8 cellular contexts compared by ENCODE assay signal in genomic region chr2:189440947-189441708, GRCh38. TPM values are rescaled to one million over a fixed set of nuclear protein-coding genes. Genes with fewer than 3 reads are reported as not detected.
A peak's percentile ranks its signal among the peaks of the same experiment; 100 is the strongest.
DNase-seq lines count a peak whose midpoint lies in the region; ATAC-seq and TF ChIP-seq lines count a peak whose summit lies in the region.

Gene WDR75 (plus strand): TSS chr2:189441474. CDS start chr2:189441493, 19 bp downstream.

- no peak within 1 kb of the TSS for H3K27ac Mint-ChIP-seq in activated T-helper 17 cell treated with anti-CD3 and anti-CD28 coated beads, Interleukin-2, amount 50 U/mL, for 72 hours
- peak within 1 kb of the TSS in 8 of 9 donors; percentile 97 to 100 (median 100) for H3K27ac Mint-ChIP-seq in naive thymus-derived CD4-positive, alpha-beta T cell
- peak within 1 kb of the TSS; percentile 100 for H3K27ac Mint-ChIP-seq in stimulated activated naive B cell treated with anti-CD40 and anti-IgM and Interleukin-4, amounts not matched to agents 10 μg/mL and 1 μg/mL and 100 μg/mL, for 72 hours

- intact Hi-C loops in naive thymus-derived CD4-positive, alpha-beta T cell (cut with micrococcal nuclease), result loop anchor here (1.0 to 10.0 kb wide), 18 partner anchors 137 to 1581 kb away; partner anchors contain the start of genes ASNSD1 (in 2 of the 2), ORMDL1 (in 2 of the 2), OSGEPL1 (in 2 of the 2) and PMS1 (in 2 of the 2)

- H3K36me3 Mint-ChIP-seq in activated T-helper 17 cell treated with anti-CD3 and anti-CD28 coated beads, Interleukin-2, amount 50 U/mL, for 72 hours (ENCODE audit: low read depth), result peaks cover 13% of the 10 kb centered on the region
- peaks cover 0 to 2% (median 0%) of the 10 kb centered on the region in 5 donors for H3K36me3 Mint-ChIP-seq in naive thymus-derived CD4-positive, alpha-beta T cell
- peaks cover 2 to 5% of the 10 kb centered on the region in 2 donors for H3K36me3 Mint-ChIP-seq in stimulated activated naive B cell treated with anti-CD40 and anti-IgM and Interleukin-4, amounts not matched to agents 10 μg/mL and 1 μg/mL and 100 μg/mL, for 72 hours

- no peaks in the 10 kb centered on the region for H3K9me3 ChIP-seq in fibroblast of lung (ENCODE audit: control insufficient read depth, insufficient read depth, low read depth, low read length)
- H3K9me3 ChIP-seq in naive thymus-derived CD4-positive, alpha-beta T cell (ENCODE audit: control insufficient read depth in 2 of 3, low read length in 3 of 3), result no peaks in the 10 kb centered on the region

- POLR2A ChIA-PET in RWPE1 (lab: Yijun Ruan, JAX; ENCODE audit: low non-redundant PET), result interaction anchor here (0.6 kb wide), 1 partner anchor 12 kb away, joined by 3 read pairs; no protein-coding TSS in a partner anchor
- POLR2A ChIA-PET in naive thymus-derived CD4-positive, alpha-beta T cell (lab: Charles Lee), result interaction anchor here (0.6 to 3.4 kb wide), 14 partner anchors 10 to 966 kb away, joined by 3 to 17 read pairs (median 4); partner anchors contain the start of genes ASNSD1, ORMDL1, OSGEPL1 and PMS1

- peak within 1 kb of the TSS; percentile 92 for H3K4me2 ChIP-seq in fibroblast of lung (ENCODE audit: extremely low read depth, insufficient read depth, low read length)

- no peaks in the 10 kb centered on the region for H3K9me3 Mint-ChIP-seq in activated T-helper 17 cell treated with anti-CD3 and anti-CD28 coated beads, Interleukin-2, amount 50 U/mL, for 72 hours
- H3K9me3 Mint-ChIP-seq in naive thymus-derived CD4-positive, alpha-beta T cell, result no peaks in the 10 kb centered on the region
- no peaks in the 10 kb centered on the region for H3K9me3 Mint-ChIP-seq in stimulated activated naive B cell treated with anti-CD40 and anti-IgM and Interleukin-4, amounts not matched to agents 10 μg/mL and 1 μg/mL and 100 μg/mL, for 72 hours

- no peak within 1 kb of the TSS for H3K4me3 Mint-ChIP-seq in activated T-helper 17 cell treated with anti-CD3 and anti-CD28 coated beads, Interleukin-2, amount 50 U/mL, for 72 hours
- H3K4me3 Mint-ChIP-seq in naive thymus-derived CD4-positive, alpha-beta T cell, result peak within 1 kb of the TSS in 6 of 10 donors; percentile 99 to 100 (median 100)
- peak within 1 kb of the TSS; percentile 99 to 100 for H3K4me3 Mint-ChIP-seq in stimulated activated naive B cell treated with anti-CD40 and anti-IgM and Interleukin-4, amounts not matched to agents 10 μg/mL and 1 μg/mL and 100 μg/mL, for 72 hours

- no peaks in the 10 kb centered on the region for H3K27me3 ChIP-seq in fibroblast of lung (ENCODE audit: control insufficient read depth, insufficient read depth, low read length)
- no peaks in the 10 kb centered on the region for H3K27me3 ChIP-seq in naive thymus-derived CD4-positive, alpha-beta T cell (ENCODE audit: control insufficient read depth in 2 of 2, insufficient read depth in 2 of 2, low read length in 2 of 2)

- H3K36me3 ChIP-seq in fibroblast of lung (ENCODE audit: control insufficient read depth, insufficient read depth, low read length), result no peaks in the 10 kb centered on the region
- H3K36me3 ChIP-seq in naive thymus-derived CD4-positive, alpha-beta T cell (ENCODE audit: control insufficient read depth in 2 of 3, insufficient read depth in 3 of 3, low read length in 3 of 3), result no peaks in the 10 kb centered on the region

- DNase-seq in Daoy (ENCODE audit: low read depth) (peak; percentile 94), GOT3 (lab: John Stamatoyannopoulos, UW) (peak; percentile 74), LNCaP clone FGC (ENCODE audit: low read depth) (peak; percentile 80), RWPE1 (ENCODE audit: low spot score) (peak; percentile 94), fibroblast of lung (ENCODE audit: low read depth in 2 of 2) (peak; percentile 93 to 97)
- peak; percentile 73 to 96 (median 94) for DNase-seq in naive thymus-derived CD4-positive, alpha-beta T cell
- DNase-seq in stimulated activated naive B cell treated with anti-CD40 and anti-IgM and Interleukin-4, amounts not matched to agents 10 μg/mL and 1 μg/mL and 100 μg/mL, for 72 hours, result peak; percentile 87

- H2AFZ ChIP-seq in fibroblast of lung (ENCODE audit: low read length), result peak within 1 kb of the TSS; percentile 99

- H3K4me3 ChIP-seq in LNCaP clone FGC (ENCODE audit: low read depth, low read length) (peak within 1 kb of the TSS; percentile 87), fibroblast of lung (replicated peaks in 1 of 4; ENCODE audit: control extremely low read depth in 1 of 4, insufficient read depth in 1 of 4, low read depth in 3 of 4, low read length in 4 of 4) (peak within 1 kb of the TSS; percentile 66 to 100 (median 82))
- H3K4me3 ChIP-seq in naive thymus-derived CD4-positive, alpha-beta T cell (ENCODE audit: low read length), result peak within 1 kb of the TSS; percentile 83

- H3K79me2 ChIP-seq in fibroblast of lung (ENCODE audit: control insufficient read depth, insufficient read depth, low read length), result peaks cover 44% of the 10 kb centered on the region

- H3K4me1 Mint-ChIP-seq in activated T-helper 17 cell treated with anti-CD3 and anti-CD28 coated beads, Interleukin-2, amount 50 U/mL, for 72 hours, result peaks cover 3% of the 10 kb centered on the region
- peaks cover 3 to 13% (median 8%) of the 10 kb centered on the region in 7 donors for H3K4me1 Mint-ChIP-seq in naive thymus-derived CD4-positive, alpha-beta T cell
- H3K4me1 Mint-ChIP-seq in stimulated activated naive B cell treated with anti-CD40 and anti-IgM and Interleukin-4, amounts not matched to agents 10 μg/mL and 1 μg/mL and 100 μg/mL, for 72 hours, result peaks cover 7 to 11% of the 10 kb centered on the region in 2 donors

- ATAC-seq in activated T-helper 17 cell treated with anti-CD3 and anti-CD28 coated beads, Interleukin-2, amount 50 U/mL, for 72 hours (replicated peaks), result peak; percentile 89
- ATAC-seq in naive thymus-derived CD4-positive, alpha-beta T cell, result peak; percentile 97
- ATAC-seq in stimulated activated naive B cell treated with anti-CD40 and anti-IgM and Interleukin-4, amounts not matched to agents 10 μg/mL and 1 μg/mL and 100 μg/mL, for 72 hours (replicated peaks), result peak; percentile 95 to 97

- no peaks in the 10 kb centered on the region for H3K27me3 Mint-ChIP-seq in activated T-helper 17 cell treated with anti-CD3 and anti-CD28 coated beads, Interleukin-2, amount 50 U/mL, for 72 hours
- H3K27me3 Mint-ChIP-seq in naive thymus-derived CD4-positive, alpha-beta T cell, result peaks cover 0 to 10% (median 0%) of the 10 kb centered on the region in 5 donors
- no peaks in the 10 kb centered on the region for H3K27me3 Mint-ChIP-seq in stimulated activated naive B cell treated with anti-CD40 and anti-IgM and Interleukin-4, amounts not matched to agents 10 μg/mL and 1 μg/mL and 100 μg/mL, for 72 hours

- CTCF ChIA-PET in RWPE1 (lab: Yijun Ruan, JAX), result interaction anchor here (0.6 kb wide), 1 partner anchor 19 kb away, joined by 3 read pairs; no protein-coding TSS in a partner anchor
- CTCF ChIA-PET in naive thymus-derived CD4-positive, alpha-beta T cell (lab: Charles Lee), result interaction anchor here (0.6 to 1.1 kb wide), 2 partner anchors 16 to 191 kb away, joined by 3 read pairs; no protein-coding TSS in a partner anchor

- peak within 1 kb of the TSS; percentile 87 for H3K9ac ChIP-seq in fibroblast of lung (ENCODE audit: insufficient read depth, low read length)

- TF ChIP-seq CTCF in LNCaP clone FGC (IDR thresholded peaks at IDR 0.05; ENCODE audit: control insufficient read depth, extremely low read depth, insufficient read depth) (no peak), RWPE1 (conservative IDR thresholded peaks at IDR 0.05; ENCODE audit: low read depth) (no peak), fibroblast of lung (conservative IDR thresholded peaks at IDR 0.05 in 1 of 2, IDR thresholded peaks at IDR 0.05 in 1 of 2; ENCODE audit: low read depth in 1 of 2, low read length in 2 of 2) (peak in 1 of 2 donors; percentile 2)

- H3K4me1 ChIP-seq in fibroblast of lung (ENCODE audit: control insufficient read depth, extremely low read depth, insufficient read depth, low read length), result no peaks in the 10 kb centered on the region
- peaks cover 10 to 14% of the 10 kb centered on the region in 2 donors for H3K4me1 ChIP-seq in naive thymus-derived CD4-positive, alpha-beta T cell (ENCODE audit: control insufficient read depth in 2 of 2, insufficient read depth in 2 of 2, low read length in 2 of 2)

- H4K20me1 ChIP-seq in fibroblast of lung (ENCODE audit: control insufficient read depth, extremely low read depth, insufficient read depth, low read length), result no peaks in the 10 kb centered on the region

- H3K27ac ChIP-seq in RWPE1, result peak within 1 kb of the TSS; percentile 80
- peak within 1 kb of the TSS; percentile 95 for H3K27ac ChIP-seq in fibroblast of lung (ENCODE audit: insufficient read depth, low read length)
- peak within 1 kb of the TSS; percentile 92 for H3K27ac ChIP-seq in naive thymus-derived CD4-positive, alpha-beta T cell (ENCODE audit: low read depth, low read length)

RNA-seq across cellular contexts. Expression of gene WDR75, which starts in this region (rescaled TPM):
- 72.5 and 92.4 TPM in 2 replicates for total RNA-seq in Daoy (2014; rRNA removed; shearing (Covaris generic))
- total RNA-seq in activated T-helper 17 cell treated with anti-CD3 and anti-CD28 coated beads, Interleukin-2, amount 50 U/mL, for 72 hours, result 10 to 100 TPM; 44.5 to 46.5 TPM
- total RNA-seq in fibroblast of lung, result 46.0 and 54.0 TPM in 2 replicates
- 33.9 and 36.4 TPM in 2 replicates for polyA plus RNA-seq in fibroblast of lung
- 22.9 and 30.8 TPM in 2 replicates for polyA plus RNA-seq in fibroblast of lung (2012)
- 29.1 and 35.0 TPM in 2 replicates for polyA minus RNA-seq in fibroblast of lung (ENCODE audit: low replicate concordance)
- total RNA-seq in naive thymus-derived CD4-positive, alpha-beta T cell, result 10 to 100 TPM; 39.9 to 67.4 (median 60.7) TPM
- 10 to 100 TPM; 14.2 to 19.3 TPM for polyA plus RNA-seq in naive thymus-derived CD4-positive, alpha-beta T cell

Comparison
In these comparisons a context has a peak if more than half of its experiments do, and no peak if none do; other contexts are left out.
1. Peak in every context shown above with its lines: DNase-seq, ATAC-seq, H3K4me3 ChIP-seq and H3K27ac ChIP-seq.